In genomic region chr1:174818951-174819350, GRCh38 we compare ENCODE assay signal across 14 cellular contexts.
DNase-seq lines count a peak whose midpoint lies in the region; ATAC-seq, FAIRE-seq and TF ChIP-seq lines count a peak whose summit lies in the region.
"Had no signal": no experiment of that assay in that cellular context is flagged by ENCODE, and none has a peak within 500 bp of the region (broad histone marks: within the 10 kb centered on the region; RNA-seq: fewer than 3 reads in every experiment).

No MANE protein-coding gene starts in this region.

- H3K4me1 Mint-ChIP-seq in activated naive CD4-positive, alpha-beta T cell treated with anti-CD3 and anti-CD28 coated beads, Interleukin-2, amount 10 ng/mL, durations not matched to agents 7 days and 5 days, result peaks cover 19% of the 10 kb centered on the region
- H3K4me1 Mint-ChIP-seq in astrocyte (ENCODE audit: low read depth, unreplicated experiment), result peaks cover 14% of the 10 kb centered on the region

- no peaks in the 10 kb centered on the region for H3K9me3 Mint-ChIP-seq in activated naive CD4-positive, alpha-beta T cell treated with anti-CD3 and anti-CD28 coated beads, Interleukin-2, amount 50 U/mL, for 72 hours
- no peaks in the 10 kb centered on the region for H3K9me3 Mint-ChIP-seq in activated naive CD4-positive, alpha-beta T cell treated with anti-CD3 and anti-CD28 coated beads, Interleukin-2, amount 10 ng/mL, durations not matched to agents 7 days and 5 days
- no peaks in the 10 kb centered on the region for H3K9me3 Mint-ChIP-seq in astrocyte (ENCODE audit: unreplicated experiment)
- H3K9me3 Mint-ChIP-seq: brain had no signal

- no peak for TF ChIP-seq CTCF in astrocyte (IDR thresholded peaks at IDR 0.05; ENCODE audit: insufficient read depth, low read depth, low read length)

- H3K27me3 ChIP-seq in astrocyte (ENCODE audit: insufficient read depth, low read length), result no peaks in the 10 kb centered on the region
- H3K27me3 ChIP-seq: gastrocnemius medialis had no signal

- ATAC-seq in activated naive CD4-positive, alpha-beta T cell treated with anti-CD3 and anti-CD28 coated beads, Interleukin-2, amount 50 U/mL, for 72 hours, result peak; percentile 49 to 52
- ATAC-seq: gastrocnemius medialis had no signal

- no peak overlapping the region for H3K27ac Mint-ChIP-seq in activated naive CD4-positive, alpha-beta T cell treated with anti-CD3 and anti-CD28 coated beads, Interleukin-2, amount 50 U/mL, for 72 hours
- H3K27ac Mint-ChIP-seq in activated naive CD4-positive, alpha-beta T cell treated with anti-CD3 and anti-CD28 coated beads, Interleukin-2, amount 10 ng/mL, durations not matched to agents 7 days and 5 days, result no peak overlapping the region
- no peak overlapping the region for H3K27ac Mint-ChIP-seq in astrocyte (ENCODE audit: unreplicated experiment)

- H3K79me2 ChIP-seq in astrocyte (ENCODE audit: insufficient read depth, low read length), result no peaks in the 10 kb centered on the region

- CTCF ChIA-PET in activated naive CD4-positive, alpha-beta T cell treated with anti-CD3 and anti-CD28 coated beads, Interleukin-2, amount 10 ng/mL, durations not matched to agents 7 days and 5 days (lab: Charles Lee), result no interaction called here

- H3K27me3 Mint-ChIP-seq in activated naive CD4-positive, alpha-beta T cell treated with anti-CD3 and anti-CD28 coated beads, Interleukin-2, amount 10 ng/mL, durations not matched to agents 7 days and 5 days, result no peaks in the 10 kb centered on the region
- H3K27me3 Mint-ChIP-seq in astrocyte (ENCODE audit: low read depth, unreplicated experiment), result no peaks in the 10 kb centered on the region
- H3K27me3 Mint-ChIP-seq: brain had no signal

- no peak overlapping the region for H3K27ac ChIP-seq in astrocyte (ENCODE audit: low read depth, low read length)
- H3K27ac ChIP-seq: gastrocnemius medialis had no signal

- no peak overlapping the region for H3K9ac ChIP-seq in astrocyte (ENCODE audit: low read length)

- peaks cover 5% of the 10 kb centered on the region for H3K4me1 ChIP-seq in astrocyte (ENCODE audit: insufficient read depth, low read length)
- H3K4me1 ChIP-seq: gastrocnemius medialis had no signal

- H2AFZ ChIP-seq in astrocyte (ENCODE audit: low read depth, low read length), result no peak overlapping the region

- no peaks in the 10 kb centered on the region for H3K9me3 ChIP-seq in astrocyte (ENCODE audit: insufficient read depth, low read depth, low read length)
- H3K9me3 ChIP-seq: gastrocnemius medialis had no signal

- no peak overlapping the region for H3K4me2 ChIP-seq in astrocyte (ENCODE audit: low read length)

- H3K4me3 Mint-ChIP-seq in activated naive CD4-positive, alpha-beta T cell treated with anti-CD3 and anti-CD28 coated beads, Interleukin-2, amount 10 ng/mL, durations not matched to agents 7 days and 5 days, result no peak overlapping the region
- H3K4me3 Mint-ChIP-seq in astrocyte (ENCODE audit: unreplicated experiment), result no peak overlapping the region
- H3K4me3 Mint-ChIP-seq: brain had no signal

- no peaks in the 10 kb centered on the region for H4K20me1 ChIP-seq in astrocyte (ENCODE audit: insufficient read depth, low read length)

- H3K36me3 Mint-ChIP-seq in activated naive CD4-positive, alpha-beta T cell treated with anti-CD3 and anti-CD28 coated beads, Interleukin-2, amount 50 U/mL, for 72 hours, result peaks cover 11% of the 10 kb centered on the region in 2 donors
- H3K36me3 Mint-ChIP-seq in activated naive CD4-positive, alpha-beta T cell treated with anti-CD3 and anti-CD28 coated beads, Interleukin-2, amount 10 ng/mL, durations not matched to agents 7 days and 5 days, result peaks cover 12% of the 10 kb centered on the region
- H3K36me3 Mint-ChIP-seq in astrocyte (ENCODE audit: low read depth, unreplicated experiment), result no peaks in the 10 kb centered on the region

- no peak overlapping the region for H3K4me3 ChIP-seq in astrocyte (ENCODE audit: insufficient read depth, low read depth, low read length)
- H3K4me3 ChIP-seq: gastrocnemius medialis had no signal

- H3K36me3 ChIP-seq in astrocyte (ENCODE audit: insufficient read depth, low read length), result no peaks in the 10 kb centered on the region
- H3K36me3 ChIP-seq: gastrocnemius medialis had no signal

- no peak for DNase-seq in activated naive CD4-positive, alpha-beta T cell treated with anti-CD3 and anti-CD28 coated beads, Interleukin-2, amount 50 U/mL, for 72 hours (ENCODE audit: low spot score in 2 of 2)
- DNase-seq in activated naive CD4-positive, alpha-beta T cell treated with anti-CD3 and anti-CD28 coated beads, Interleukin-2, amount 10 ng/mL, durations not matched to agents 7 days and 5 days, result no peak
- peak; percentile 69 for DNase-seq in M059J (ENCODE audit: low read depth)
- DNase-seq in astrocyte (ENCODE audit: low read depth), result peak; percentile 8
- peak; percentile 28 for DNase-seq in renal cortical epithelial cell (ENCODE audit: low read depth)
- DNase-seq in DMS 273 treated with DMSO at 0.1 percent for 48 hours (lab: John Stamatoyannopoulos, UW), result no peak
- DNase-seq in inferior parietal cortex (ENCODE audit: extremely low spot score), result no peak
- DNase-seq in NCI-H748 (lab: John Stamatoyannopoulos, UW; ENCODE audit: unreplicated experiment), result no peak
- DNase-seq: activated effector memory CD4-positive, alpha-beta T cell treated with anti-CD3 and anti-CD28 coated beads, Interleukin-2, amount 50 U/mL, for 16 hours; gastrocnemius medialis; NCI-H526 treated with DMSO at 0.1 percent for 48 hours; nucleus accumbens; T1000 had no signal

- FAIRE-seq in astrocyte (lab: Jason Lieb, UNC), result no peak

Comparison
In these comparisons a context has a peak if more than half of its experiments do, and no peak if none do; other contexts are left out.
1. DNase-seq: peak in M059J (single experiment), astrocyte (single experiment) and renal cortical epithelial cell (single experiment); none in activated naive CD4-positive, alpha-beta T cell treated with anti-CD3 and anti-CD28 coated beads, Interleukin-2, amount 50 U/mL, for 72 hours (0 of 2), activated naive CD4-positive, alpha-beta T cell treated with anti-CD3 and anti-CD28 coated beads, Interleukin-2, amount 10 ng/mL, durations not matched to agents 7 days and 5 days (single experiment), DMS 273 treated with DMSO at 0.1 percent for 48 hours (single experiment), inferior parietal cortex (single experiment) and NCI-H748 (single experiment).